ENCODE assay signal across 7 cellular contexts in the genomic region with DNA sequence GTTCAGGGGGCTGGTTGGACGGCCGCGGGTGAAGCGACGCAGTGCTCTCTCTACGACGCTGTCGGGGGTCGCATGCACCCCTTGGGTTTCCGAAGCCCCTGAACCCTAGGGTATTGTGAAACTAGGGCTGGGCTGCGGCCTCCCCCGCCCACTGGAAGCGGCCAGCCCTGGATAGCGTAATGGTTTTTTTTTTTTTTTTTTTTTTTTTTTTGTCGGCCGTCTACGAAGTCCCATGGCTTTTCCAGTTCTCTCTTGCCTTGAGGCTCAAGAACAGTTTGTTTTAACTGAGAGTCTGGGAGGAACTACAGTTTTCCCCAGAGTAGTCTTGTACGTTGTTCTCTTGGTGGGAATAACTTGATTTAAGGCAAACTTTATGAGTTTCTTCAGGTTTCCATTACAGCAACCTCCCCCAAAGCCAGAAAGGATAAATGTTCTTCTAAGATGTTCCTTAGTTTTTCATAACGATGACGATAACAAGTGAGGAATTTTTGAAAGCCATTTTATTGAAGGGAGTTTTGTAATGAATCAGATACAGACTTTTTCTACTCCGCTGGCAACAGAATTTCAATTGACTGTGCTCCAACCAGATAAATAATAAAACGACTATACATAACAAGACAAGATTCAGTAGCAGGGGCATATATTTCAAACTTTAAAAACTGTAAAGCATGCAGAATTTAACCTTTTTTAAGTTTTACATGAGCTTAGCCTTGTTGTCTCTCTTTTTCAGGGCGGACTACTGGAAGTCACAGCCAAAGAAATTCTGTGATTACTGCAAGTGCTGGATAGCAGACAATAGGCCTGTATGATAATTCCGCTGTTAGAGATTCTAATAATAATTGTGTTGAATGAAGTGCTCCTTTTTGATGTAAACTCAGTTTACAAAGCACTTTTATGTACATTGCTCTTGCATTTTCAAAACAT. TPM values are rescaled to one million over a fixed set of nuclear protein-coding genes. Genes with fewer than 3 reads are reported as not detected.
DNase-seq lines count a peak whose midpoint lies in the region; ATAC-seq and TF ChIP-seq lines count a peak whose summit lies in the region.

No MANE protein-coding gene starts in this region.

- no peaks in the 10 kb centered on the region for H3K27me3 Mint-ChIP-seq in activated CD8-positive, alpha-beta T cell treated with anti-CD3 and anti-CD28 coated beads, Interleukin-2, amount 10 ng/mL, durations not matched to agents 7 days and 5 days (ENCODE audit: low read depth)

- peak; percentile 24 for ATAC-seq in GM21717 (IDR thresholded peaks at IDR 0.05; ENCODE audit: unreplicated experiment)
- no peak for ATAC-seq in activated CD8-positive, alpha-beta T cell treated with anti-CD3 and anti-CD28 coated beads, Interleukin-2, amount 10 ng/mL, durations not matched to agents 7 days and 5 days

- POLR2A ChIA-PET in activated CD8-positive, alpha-beta T cell treated with anti-CD3 and anti-CD28 coated beads, Interleukin-2, amount 10 ng/mL, durations not matched to agents 7 days and 5 days (lab: Charles Lee) = interaction anchor here (0.6 to 2.3 kb wide), 5 partner anchors 42 to 141 kb away, joined by 3 to 10 read pairs (median 5); no protein-coding TSS in a partner anchor
- POLR2A ChIA-PET in GM10248 (lab: Yijun Ruan, JAX) = interaction anchor here (1.0 kb wide), 1 partner anchor 10 kb away, joined by 3 read pairs; no protein-coding TSS in a partner anchor

- H3K27ac Mint-ChIP-seq in activated CD8-positive, alpha-beta T cell treated with anti-CD3 and anti-CD28 coated beads, Interleukin-2, amount 10 ng/mL, durations not matched to agents 7 days and 5 days = peak overlapping the region; percentile 99

- intact Hi-C loops in ovary (cut with DNase I) = loop anchor here in 1 of 4 donors (5.0 kb wide), 1 partner anchor 140 kb away; no protein-coding TSS in a partner anchor

- H3K4me3 Mint-ChIP-seq in activated CD8-positive, alpha-beta T cell treated with anti-CD3 and anti-CD28 coated beads, Interleukin-2, amount 10 ng/mL, durations not matched to agents 7 days and 5 days = peak overlapping the region; percentile 99

- CTCF ChIA-PET in activated CD8-positive, alpha-beta T cell treated with anti-CD3 and anti-CD28 coated beads, Interleukin-2, amount 10 ng/mL, durations not matched to agents 7 days and 5 days (lab: Charles Lee) = interaction anchor here (1.0 to 2.3 kb wide), 7 partner anchors 8 to 253 kb away, joined by 3 to 15 read pairs (median 4); no protein-coding TSS in a partner anchor
- CTCF ChIA-PET in GM10248 (lab: Yijun Ruan, JAX) = interaction anchor here (1.2 to 1.3 kb wide), 2 partner anchors 10 to 140 kb away, joined by 3 read pairs; no protein-coding TSS in a partner anchor

- 1% methylated on average over 24 of the region's 24 CpGs for WGBS in ovary, 3 donors

- H3K4me1 ChIP-seq in ovary (ENCODE audit: insufficient read depth) = peaks cover 4% of the 10 kb centered on the region

- no peak for TF ChIP-seq POLR2A in ovary (IDR thresholded peaks at IDR 0.05)

- no peaks in the 10 kb centered on the region for H3K27me3 ChIP-seq in ovary

- peaks cover 37% of the 10 kb centered on the region for H3K36me3 Mint-ChIP-seq in activated CD8-positive, alpha-beta T cell treated with anti-CD3 and anti-CD28 coated beads, Interleukin-2, amount 10 ng/mL, durations not matched to agents 7 days and 5 days (ENCODE audit: low read depth)

- H3K9me3 ChIP-seq in ovary = no peaks in the 10 kb centered on the region

- DNase-seq in HuH-7.5 (ENCODE audit: low spot score) (peak; percentile 48), foreskin melanocyte (peak; percentile 84), ovary (no peak), GM10248 (ENCODE audit: extremely low spot score) (no peak)
- no peak for DNase-seq in activated CD8-positive, alpha-beta T cell treated with anti-CD3 and anti-CD28 coated beads, Interleukin-2, amount 10 ng/mL, durations not matched to agents 7 days and 5 days

- peaks cover 39% of the 10 kb centered on the region for H3K4me1 Mint-ChIP-seq in activated CD8-positive, alpha-beta T cell treated with anti-CD3 and anti-CD28 coated beads, Interleukin-2, amount 10 ng/mL, durations not matched to agents 7 days and 5 days (ENCODE audit: low read depth)

- peak overlapping the region; percentile 97 to 98 for H3K27ac ChIP-seq in ovary

- H3K9me3 Mint-ChIP-seq in activated CD8-positive, alpha-beta T cell treated with anti-CD3 and anti-CD28 coated beads, Interleukin-2, amount 10 ng/mL, durations not matched to agents 7 days and 5 days (ENCODE audit: insufficient read depth) = no peaks in the 10 kb centered on the region

- H3K4me3 ChIP-seq in GM12875 (ENCODE audit: low read depth, low read length) (peak overlapping the region; percentile 96), ovary (peak overlapping the region; percentile 60)

- no peaks in the 10 kb centered on the region for H3K36me3 ChIP-seq in ovary

- no peak for TF ChIP-seq EP300 in ovary (IDR thresholded peaks at IDR 0.05)

- no peak for TF ChIP-seq CTCF in GM12875 (IDR thresholded peaks at IDR 0.05; ENCODE audit: borderline replicate concordance, insufficient read depth, low read depth, low read length)
- TF ChIP-seq CTCF in ovary (IDR thresholded peaks at IDR 0.05) = no peak
- no peak for TF ChIP-seq CTCF in GM10248 (IDR thresholded peaks at IDR 0.05; ENCODE audit: control extremely low read depth, extremely low read depth, low read depth, missing control alignments)

RNA-seq across cellular contexts. Expression of a gene that starts 0.9 kb away (rescaled TPM):
- 10 to 100 TPM in 1 of 2 experiments, 1 to 10 TPM in 1; 9.7 to 10.4 TPM for total RNA-seq in activated CD8-positive, alpha-beta T cell treated with anti-CD3 and anti-CD28 coated beads, Interleukin-2, amount 10 ng/mL, durations not matched to agents 7 days and 5 days
- 10 to 100 TPM in 3 of 7 donors, 1 to 10 TPM in 4; 7.5 to 10.8 (median 9.8) TPM for total RNA-seq in ovary
- polyA plus RNA-seq in ovary = 10 to 100 TPM; 11.4 to 13.2 TPM

RNA-seq across cellular contexts. Expression of a gene that starts 43.1 kb away (rescaled TPM):
- total RNA-seq in activated CD8-positive, alpha-beta T cell treated with anti-CD3 and anti-CD28 coated beads, Interleukin-2, amount 10 ng/mL, durations not matched to agents 7 days and 5 days = 100 to 1,000 TPM; 106 to 107 TPM
- 10 to 100 TPM; 41.0 to 53.2 (median 47.7) TPM for total RNA-seq in ovary
- 10 to 100 TPM; 28.5 to 49.3 TPM for polyA plus RNA-seq in ovary

Comparison
In these comparisons a context has a peak if more than half of its experiments do, and no peak if none do; other contexts are left out.
1. DNase-seq: peak in HuH-7.5 (single experiment) and foreskin melanocyte (single experiment); none in activated CD8-positive, alpha-beta T cell treated with anti-CD3 and anti-CD28 coated beads, Interleukin-2, amount 10 ng/mL, durations not matched to agents 7 days and 5 days (single experiment), ovary (0 of 5) and GM10248 (single experiment).